8 cellular contexts compared by ENCODE assay signal in genomic region chr20:31708839-31709534, GRCh38.
DNase-seq lines count a peak whose midpoint lies in the region; ATAC-seq and TF ChIP-seq lines count a peak whose summit lies in the region.

No MANE protein-coding gene starts in this region.

- no peak for ATAC-seq in central memory CD8-positive, alpha-beta T cell (replicated peaks; ENCODE audit: extremely low read depth, poor library complexity, severe bottlenecking)
- ATAC-seq in GM18861 (IDR thresholded peaks at IDR 0.05; ENCODE audit: unreplicated experiment) (no peak), GM21423 (IDR thresholded peaks at IDR 0.05; ENCODE audit: unreplicated experiment) (no peak)

- H3K4me3 Mint-ChIP-seq in central memory CD8-positive, alpha-beta T cell: peak overlapping the region; percentile 35

- H3K4me3 ChIP-seq in HL-60 (replicated peaks; ENCODE audit: insufficient read depth, low read length) (no peak overlapping the region), skin epidermis (no peak overlapping the region)

- DNase-seq in HL-60 (ENCODE audit: low read depth in 1 of 2, low spot score in 1 of 2): no peak
- peak; percentile 85 for DNase-seq in NCI-H2196 treated with DMSO at 0.1 percent for 48 hours (lab: John Stamatoyannopoulos, UW; ENCODE audit: unreplicated experiment)
- no peak for DNase-seq in central memory CD8-positive, alpha-beta T cell (ENCODE audit: low spot score in 2 of 2)
- DNase-seq in activated gamma-delta T cell treated with Interleukin-2 at 50 U/mL for 16 hours: no peak
- DNase-seq in GM19238 (ENCODE audit: insufficient read length, low spot score): no peak

- H3K4me1 Mint-ChIP-seq in central memory CD8-positive, alpha-beta T cell: peaks cover 85% of the 10 kb centered on the region

- TF ChIP-seq CTCF in HL-60 (IDR thresholded peaks at IDR 0.05; ENCODE audit: insufficient read depth, low read length): no peak

- no peaks in the 10 kb centered on the region for H3K27me3 ChIP-seq in HL-60 (ENCODE audit: insufficient read depth, poor library complexity, severe bottlenecking)

- H3K36me3 Mint-ChIP-seq in central memory CD8-positive, alpha-beta T cell (ENCODE audit: insufficient read depth): peaks cover 23% of the 10 kb centered on the region

- no peaks in the 10 kb centered on the region for H3K9me3 Mint-ChIP-seq in central memory CD8-positive, alpha-beta T cell

- peak overlapping the region; percentile 41 for H3K27ac ChIP-seq in HL-60 (replicated peaks)
- H3K27ac ChIP-seq in skin epidermis: peak overlapping the region in 15 of 21 experiments; percentile 3 to 77 (median 55)

- H3K27me3 Mint-ChIP-seq in central memory CD8-positive, alpha-beta T cell: no peaks in the 10 kb centered on the region

- peak overlapping the region; percentile 20 for H3K27ac Mint-ChIP-seq in central memory CD8-positive, alpha-beta T cell (ENCODE audit: low read depth)
